In genomic region chr15:38672814-38673292, GRCh38 we compare ENCODE assay signal across 13 cellular contexts.
DNase-seq lines count a peak whose midpoint lies in the region; ATAC-seq, FAIRE-seq and TF ChIP-seq lines count a peak whose summit lies in the region.
"Had no signal": no experiment of that assay in that cellular context is flagged by ENCODE, and none has a peak within 500 bp of the region (broad histone marks: within the 10 kb centered on the region; RNA-seq: fewer than 3 reads in every experiment).

No MANE protein-coding gene starts in this region.

- FAIRE-seq in GM12892 (lab: Jason Lieb, UNC), result peak; percentile 94
- FAIRE-seq: endothelial cell of umbilical vein, keratinocyte, pancreas had no signal

- no peaks in the 10 kb centered on the region for H3K9me3 ChIP-seq in aorta (ENCODE audit: control insufficient read depth, low read length)
- H3K9me3 ChIP-seq: pancreas had no signal

- no peak overlapping the region for H3K4me3 ChIP-seq in aorta (ENCODE audit: low read length in 2 of 2)
- H3K4me3 ChIP-seq: pancreas had no signal

- no peaks in the 10 kb centered on the region for H3K36me3 Mint-ChIP-seq in activated naive CD8-positive, alpha-beta T cell treated with anti-CD3 and anti-CD28 coated beads, Interleukin-2, amount 50 U/mL, for 24 hours (ENCODE audit: low read depth)

- peak overlapping the region; percentile 94 for H3K27ac Mint-ChIP-seq in activated naive CD8-positive, alpha-beta T cell treated with anti-CD3 and anti-CD28 coated beads, Interleukin-2, amount 50 U/mL, for 24 hours

- no peak for DNase-seq in GM12892 (ENCODE audit: insufficient read length)
- no peak for DNase-seq in activated naive CD8-positive, alpha-beta T cell treated with anti-CD3 and anti-CD28 coated beads, Interleukin-2, amount 50 U/mL, for 24 hours
- DNase-seq in aorta, result no peak
- no peak for DNase-seq in NCI-H2029 treated with DMSO at 0.1 percent for 48 hours (lab: John Stamatoyannopoulos, UW)
- no peak for DNase-seq in NCI-H1048 (lab: John Stamatoyannopoulos, UW)
- DNase-seq in hypothalamus (lab: John Stamatoyannopoulos, UW), result no peak
- DNase-seq: IMR-90, NCI-H526 treated with DMSO at 0.1 percent for 48 hours, pancreas had no signal

- no peak for TF ChIP-seq POLR2A in GM12892 (IDR thresholded peaks at IDR 0.05; ENCODE audit: low read depth, low read length)

- H3K4me3 Mint-ChIP-seq in activated naive CD8-positive, alpha-beta T cell treated with anti-CD3 and anti-CD28 coated beads, Interleukin-2, amount 50 U/mL, for 24 hours, result no peak overlapping the region

- no peaks in the 10 kb centered on the region for H3K36me3 ChIP-seq in aorta (ENCODE audit: control insufficient read depth in 1 of 2, insufficient read depth in 2 of 2, low read length in 1 of 2)
- H3K36me3 ChIP-seq: pancreas had no signal

- peaks cover 0 to 2% of the 10 kb centered on the region in 2 donors for H3K27me3 ChIP-seq in aorta (ENCODE audit: control insufficient read depth in 1 of 2, insufficient read depth in 2 of 2, low read length in 1 of 2)
- H3K27me3 ChIP-seq: pancreas had no signal

- 88 to 92% methylated on average over 9 of the region's 9 CpGs for whole genome bisulfite sequencing in aorta, 2 donors

- intact Hi-C loops in aorta (cut with DNase I), result no loop called here

- H3K4me1 ChIP-seq in aorta (ENCODE audit: control insufficient read depth in 1 of 2, insufficient read depth in 2 of 2, low read length in 2 of 2), result no peaks in the 10 kb centered on the region
- H3K4me1 ChIP-seq: pancreas had no signal

- no peaks in the 10 kb centered on the region for H3K9me3 Mint-ChIP-seq in activated naive CD8-positive, alpha-beta T cell treated with anti-CD3 and anti-CD28 coated beads, Interleukin-2, amount 50 U/mL, for 24 hours

- H3K27me3 Mint-ChIP-seq in activated naive CD8-positive, alpha-beta T cell treated with anti-CD3 and anti-CD28 coated beads, Interleukin-2, amount 50 U/mL, for 24 hours, result no peaks in the 10 kb centered on the region

- H3K27ac ChIP-seq in aorta (ENCODE audit: low read depth in 1 of 2, low read length in 2 of 2), result no peak overlapping the region
- H3K27ac ChIP-seq: pancreas had no signal

- ATAC-seq in GM19452 (IDR thresholded peaks at IDR 0.05; ENCODE audit: unreplicated experiment) (peak; percentile 34), HG03108 (IDR thresholded peaks at IDR 0.05; ENCODE audit: unreplicated experiment) (peak; percentile 43), aorta (ENCODE audit: low FRiP score) (no peak)
- no peak for ATAC-seq in activated naive CD8-positive, alpha-beta T cell treated with anti-CD3 and anti-CD28 coated beads, Interleukin-2, amount 50 U/mL, for 24 hours
- ATAC-seq: pancreas had no signal

- H3K4me1 Mint-ChIP-seq in activated naive CD8-positive, alpha-beta T cell treated with anti-CD3 and anti-CD28 coated beads, Interleukin-2, amount 50 U/mL, for 24 hours, result peaks cover 86% of the 10 kb centered on the region

Comparison
In these comparisons a context has a peak if more than half of its experiments do, and no peak if none do; other contexts are left out.
1. ATAC-seq: peak in GM19452 (single experiment) and HG03108 (single experiment); none in activated naive CD8-positive, alpha-beta T cell treated with anti-CD3 and anti-CD28 coated beads, Interleukin-2, amount 50 U/mL, for 24 hours (single experiment) and aorta (single experiment).